Comparison of ENCODE assay signal across 23 cellular contexts in the genomic region with DNA sequence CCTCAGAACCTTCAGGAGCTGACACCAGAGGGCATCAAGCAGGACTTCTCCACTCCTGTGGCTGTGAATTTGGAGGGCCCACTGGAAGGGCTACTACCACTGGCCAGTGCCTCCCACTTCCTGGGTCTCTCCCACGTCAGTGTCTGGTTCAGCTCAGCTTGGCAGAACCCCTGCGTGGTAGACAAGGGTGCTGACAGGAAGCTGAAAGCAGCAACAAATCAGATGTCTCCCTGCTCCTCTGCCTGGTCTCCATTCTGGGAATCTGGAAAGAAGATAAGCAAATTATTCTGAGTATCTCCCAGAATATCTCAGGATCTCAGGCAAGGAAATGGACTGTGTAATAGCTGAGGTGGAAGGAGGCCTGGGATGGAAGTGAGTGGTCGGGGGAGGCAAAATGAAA.
"Had no signal": no experiment of that assay in that cellular context is flagged by ENCODE, and none has a peak within 500 bp of the region (broad histone marks: within the 10 kb centered on the region; RNA-seq: fewer than 3 reads in every experiment).

No MANE protein-coding gene starts in this region.

- H3K27me3 ChIP-seq: body of pancreas, gastroesophageal sphincter, ovary, sigmoid colon, vagina had no signal

- DNase-seq: activated B cell treated with CpG ODN at 0.5 μM for 24 hours; activated CD4-positive, alpha-beta T cell treated with anti-CD3 and anti-CD28 coated beads, Interleukin-2, amount 50 U/mL, for 4 hours; activated CD8-positive, alpha-beta memory T cell treated with anti-CD3 and anti-CD28 coated beads for 24 hours; activated effector memory CD4-positive, alpha-beta T cell treated with Interleukin-2 at 50 U/mL for 16 hours; activated naive CD4-positive, alpha-beta T cell treated with Interleukin-2 at 50 U/mL for 16 hours; aorta; body of pancreas; cortex of kidney; effector memory CD8-positive, alpha-beta T cell; kidney glomerular epithelial cell; mammary epithelial cell; midbrain; naive thymus-derived CD4-positive, alpha-beta T cell; ovary; sigmoid colon; small intestine; stimulated activated CD4-positive, alpha-beta T cell treated with anti-CD3 and anti-CD28 coated beads, Interleukin-4, amount 100 ng/mL, for 4 hours; stimulated activated CD8-positive, alpha-beta memory T cell treated with anti-CD3 and anti-CD28 coated beads, Interleukin-4, amount 100 ng/mL, for 48 hours; stimulated activated naive CD8-positive, alpha-beta T cell treated with anti-CD3 and anti-CD28 coated beads, Interleukin-15, amount 100 ng/mL, for 72 hours; T-helper 1 cell had no signal

- H3K27ac ChIP-seq: body of pancreas, gastroesophageal sphincter, ovary, sigmoid colon, vagina had no signal

- H3K36me3 ChIP-seq: gastroesophageal sphincter, ovary, sigmoid colon, vagina had no signal

- H3K4me3 ChIP-seq: body of pancreas, gastroesophageal sphincter, ovary, sigmoid colon, vagina had no signal

- H3K4me1 ChIP-seq: body of pancreas, gastroesophageal sphincter, sigmoid colon, vagina had no signal

- H3K9me3 ChIP-seq: body of pancreas, ovary, sigmoid colon, vagina had no signal

- ATAC-seq: body of pancreas; effector memory CD8-positive, alpha-beta T cell; gastroesophageal sphincter; naive thymus-derived CD4-positive, alpha-beta T cell; stimulated activated memory B cell treated with anti-CD40 and anti-IgM and Interleukin-4, amounts not matched to agents 10 μg/mL and 1 μg/mL and 100 μg/mL, for 72 hours had no signal
